ENCODE assay signal across 9 cellular contexts in the genomic region with DNA sequence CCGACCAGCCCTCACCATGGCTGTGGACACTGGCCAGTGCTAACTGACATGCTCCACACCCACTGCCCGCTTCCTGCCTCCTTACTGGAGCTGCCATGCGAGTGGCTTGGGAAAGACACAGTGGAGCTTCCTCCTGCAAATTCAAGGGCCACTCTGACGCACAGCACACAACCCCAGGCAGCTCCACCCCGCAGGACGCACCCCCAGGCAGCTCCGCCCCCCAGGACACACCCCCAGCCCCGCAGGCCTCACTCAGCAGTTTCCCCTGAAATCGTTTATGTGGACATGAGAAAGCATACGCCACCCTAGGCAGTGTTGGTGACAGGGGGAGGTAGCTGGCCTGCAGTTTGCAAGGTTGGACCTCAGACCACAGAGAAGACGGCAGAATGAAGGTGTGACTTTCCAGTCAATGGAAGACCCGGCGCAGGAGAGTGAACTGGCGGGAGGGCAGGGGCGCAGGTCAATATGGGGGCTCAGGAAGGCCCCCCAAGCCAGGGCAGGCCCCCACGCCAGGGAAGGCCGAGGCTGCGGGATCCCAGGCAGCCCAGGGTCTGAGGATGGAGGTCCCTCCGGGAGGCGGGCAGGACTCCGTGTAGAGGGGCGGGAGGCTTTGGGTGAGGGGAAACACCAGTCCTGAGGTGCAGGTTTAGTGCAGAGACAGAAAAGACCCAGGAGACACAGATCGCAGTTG. TPM values are rescaled to one million over a fixed set of nuclear protein-coding genes. Genes with fewer than 3 reads are reported as not detected.
DNase-seq lines count a peak whose midpoint lies in the region; ATAC-seq, FAIRE-seq and TF ChIP-seq lines count a peak whose summit lies in the region.
"Had no signal": no experiment of that assay in that cellular context is flagged by ENCODE, and none has a peak within 500 bp of the region (broad histone marks: within the 10 kb centered on the region; RNA-seq: fewer than 3 reads in every experiment).

No MANE protein-coding gene starts in this region.

- H3K4me2 ChIP-seq in IMR-90 (ENCODE audit: low read depth, low read length), result no peak overlapping the region

- H2AK9ac ChIP-seq in IMR-90 (replicated peaks; ENCODE audit: low read depth, low read length, poor library complexity), result no peak overlapping the region

- H3K4me3 Mint-ChIP-seq in natural killer cell treated with Interleukin-12 subunit alpha and Interleukin-12 subunit beta and Interleukin-15 and Interleukin-18, amount 100 ng/mL, for 72 hours, result peak overlapping the region; percentile 67
- H3K4me3 Mint-ChIP-seq: nephron had no signal

- H3K4ac ChIP-seq in IMR-90 (ENCODE audit: low read depth, low read length), result no peak overlapping the region

- no peak overlapping the region for H3K23ac ChIP-seq in IMR-90 (ENCODE audit: low read depth, low read length)

- POLR2A ChIA-PET in IMR-90 (lab: Charles Lee; ENCODE audit: unreplicated experiment), result no interaction called here

- H4K8ac ChIP-seq in IMR-90 (ENCODE audit: low read depth in 2 of 2, low read length in 2 of 2), result no peak overlapping the region

- H4K5ac ChIP-seq in IMR-90 (ENCODE audit: low read depth, low read length), result no peak overlapping the region

- H3K27ac ChIP-seq in IMR-90 (ENCODE audit: insufficient read depth, low read length) (no peak overlapping the region), adrenal gland (peak overlapping the region in 2 of 5 donors; percentile 16 to 32), small intestine (ENCODE audit: low read depth in 1 of 2, low read length in 1 of 2) (no peak overlapping the region)

- H4K91ac ChIP-seq in IMR-90 (ENCODE audit: insufficient read depth, low read depth, low read length), result no peak overlapping the region

- H3K9ac ChIP-seq in IMR-90 (ENCODE audit: low read depth, low read length), result no peak overlapping the region

- H2AFZ ChIP-seq in IMR-90 (replicated peaks; ENCODE audit: low read length, poor library complexity), result no peak overlapping the region

- peaks cover 23% of the 10 kb centered on the region for H3K9me1 ChIP-seq in IMR-90 (ENCODE audit: insufficient read depth, low read length)

- peaks cover 14% of the 10 kb centered on the region for H3K36me3 ChIP-seq in IMR-90 (ENCODE audit: control insufficient read depth, insufficient read depth, low read length)
- no peaks in the 10 kb centered on the region for H3K36me3 ChIP-seq in adrenal gland (replicated peaks in 1 of 2)
- H3K36me3 ChIP-seq in small intestine (ENCODE audit: control insufficient read depth in 2 of 2, insufficient read depth in 2 of 2, low read length in 2 of 2), result no peaks in the 10 kb centered on the region

- H3K9me3 Mint-ChIP-seq in natural killer cell treated with Interleukin-12 subunit alpha and Interleukin-12 subunit beta and Interleukin-15 and Interleukin-18, amount 100 ng/mL, for 72 hours, result no peaks in the 10 kb centered on the region
- H3K9me3 Mint-ChIP-seq: nephron had no signal

- CTCF ChIA-PET in IMR-90 (lab: Yijun Ruan, JAX), result interaction anchor here (0.6 kb wide), 1 partner anchor 14 kb away, joined by 3 read pairs; no protein-coding TSS in a partner anchor

- ATAC-seq in IMR-90 (ENCODE audit: low read depth), result peak; percentile 34; the same call in 1 of the 2 replicates
- ATAC-seq in natural killer cell treated with Interleukin-12 subunit alpha and Interleukin-12 subunit beta and Interleukin-15 and Interleukin-18, amount 100 ng/mL, for 72 hours, result peak; percentile 83 to 84
- ATAC-seq in HG02852 (IDR thresholded peaks at IDR 0.05; ENCODE audit: unreplicated experiment), result no peak

- H3K27ac Mint-ChIP-seq in natural killer cell treated with Interleukin-12 subunit alpha and Interleukin-12 subunit beta and Interleukin-15 and Interleukin-18, amount 100 ng/mL, for 72 hours, result peak overlapping the region in 1 of 2 donors; percentile 40
- H3K27ac Mint-ChIP-seq: nephron had no signal

- H4K20me1 ChIP-seq in IMR-90 (ENCODE audit: insufficient read depth, low read length), result peaks cover 97% of the 10 kb centered on the region

- H3K27me3 ChIP-seq in IMR-90 (ENCODE audit: control insufficient read depth, insufficient read depth, low read length) (no peaks in the 10 kb centered on the region), adrenal gland (no peaks in the 10 kb centered on the region), small intestine (ENCODE audit: control insufficient read depth in 2 of 2, insufficient read depth in 2 of 2, low read length in 2 of 2) (no peaks in the 10 kb centered on the region)

- no peak overlapping the region for H2BK5ac ChIP-seq in IMR-90 (ENCODE audit: low read depth, low read length, poor library complexity, severe bottlenecking)

- H3K56ac ChIP-seq in IMR-90 (ENCODE audit: extremely low read depth, insufficient read depth, low read length), result no peak overlapping the region

- TF ChIP-seq POLR2A in IMR-90 (IDR thresholded peaks at IDR 0.05; ENCODE audit: low read depth, low read length) (no peak), adrenal gland (IDR thresholded peaks at IDR 0.05) (no peak)

- H2BK120ac ChIP-seq in IMR-90 (ENCODE audit: low read depth, low read length), result no peak overlapping the region

- DNase-seq in GM12865 (ENCODE audit: low read depth), result peak; percentile 91
- DNase-seq in IMR-90, result no peak
- DNase-seq in adrenal gland, result peak in 6 of 7 donors; percentile 64 to 83 (median 70)
- peak; percentile 76 for DNase-seq in natural killer cell treated with Interleukin-12 subunit alpha and Interleukin-12 subunit beta and Interleukin-15 and Interleukin-18, amount 100 ng/mL, for 72 hours (ENCODE audit: low spot score)
- DNase-seq in small intestine, result no peak
- DNase-seq in NCI-H524 (lab: John Stamatoyannopoulos, UW), result no peak
- no peak for DNase-seq in NCI-H526 treated with DMSO at 0.1 percent for 48 hours (lab: John Stamatoyannopoulos, UW)

- WGBS in IMR-90 (ENCODE audit: extremely low coverage in 2 of 2, insufficient read length in 1 of 2), 2 experiments, result 89% methylated on average over 6 of the region's 23 CpGs; no CpG with 5 or more reads in 1 of the 2 experiments
- WGBS in adrenal gland, 4 donors, result 81 to 91% (median 87%) methylated on average over 15 to 23 of the region's 23 CpGs
- WGBS in small intestine, 3 donors, result 77 to 80% (median 80%) methylated on average over 23 of the region's 23 CpGs

- H3K36me3 Mint-ChIP-seq in natural killer cell treated with Interleukin-12 subunit alpha and Interleukin-12 subunit beta and Interleukin-15 and Interleukin-18, amount 100 ng/mL, for 72 hours, result peaks cover 4% of the 10 kb centered on the region

- no peak overlapping the region for H3K18ac ChIP-seq in IMR-90 (ENCODE audit: low read depth, low read length)

- dilution Hi-C loops in IMR-90 (cut with HindIII; ENCODE audit: low sequenced_read_pairs, unreplicated experiment), result no loop called here

- in situ Hi-C loops in IMR-90 (cut with MboI; ENCODE audit: low sequenced_read_pairs), result no loop called here

- H3K4me1 Mint-ChIP-seq in natural killer cell treated with Interleukin-12 subunit alpha and Interleukin-12 subunit beta and Interleukin-15 and Interleukin-18, amount 100 ng/mL, for 72 hours (ENCODE audit: low read depth in 2 of 2), result peaks cover 64 to 74% of the 10 kb centered on the region in 2 donors

- H3K4me3 ChIP-seq in GM12865 (ENCODE audit: low read depth, low read length), result peak overlapping the region; percentile 59
- H3K4me3 ChIP-seq in IMR-90 (ENCODE audit: insufficient read depth, low read depth, low read length), result no peak overlapping the region
- no peak overlapping the region for H3K4me3 ChIP-seq in adrenal gland
- H3K4me3 ChIP-seq in small intestine (ENCODE audit: low read depth in 1 of 2, low read length in 2 of 2), result no peak overlapping the region

- intact Hi-C loops in IMR-90 (cut with micrococcal nuclease) (no loop called here), adrenal gland (cut with DNase I) (no loop called here)

- no peaks in the 10 kb centered on the region for H3K27me3 Mint-ChIP-seq in natural killer cell treated with Interleukin-12 subunit alpha and Interleukin-12 subunit beta and Interleukin-15 and Interleukin-18, amount 100 ng/mL, for 72 hours

- TF ChIP-seq CTCF in GM12865 (IDR thresholded peaks at IDR 0.05; ENCODE audit: insufficient read depth, low read depth, low read length, missing control alignments), result no peak
- TF ChIP-seq CTCF in IMR-90 (conservative IDR thresholded peaks at IDR 0.05; ENCODE audit: low read depth, low read length), result no peak
- TF ChIP-seq CTCF in adrenal gland (IDR thresholded peaks at IDR 0.05), result no peak

- H3K79me1 ChIP-seq in IMR-90 (ENCODE audit: low read depth in 1 of 2, low read length in 2 of 2), result peaks cover 27 to 73% of the 10 kb centered on the region in 2 experiments

- H3K4me1 ChIP-seq in IMR-90 (ENCODE audit: control insufficient read depth, insufficient read depth, low read length) (peaks cover 2% of the 10 kb centered on the region; the same call in 1 of the 2 replicates), adrenal gland (replicated peaks in 1 of 2) (peaks cover 4 to 31% of the 10 kb centered on the region in 2 donors), small intestine (ENCODE audit: control insufficient read depth in 2 of 2, insufficient read depth in 1 of 2, low read depth in 1 of 2, low read length in 1 of 2) (peaks cover 0 to 2% of the 10 kb centered on the region in 2 donors)

- FAIRE-seq in small intestine (lab: Jason Lieb, UNC), result no peak

- no TSS peak for BruUV-seq in IMR-90 (replicated peaks; lab: Mats Ljungman, UMichigan)

- no peak overlapping the region for H2AK5ac ChIP-seq in IMR-90 (ENCODE audit: low read depth, low read length)

- no peaks in the 10 kb centered on the region for H3K9me3 ChIP-seq in IMR-90 (ENCODE audit: control insufficient read depth, insufficient read depth, low read length)
- no peaks in the 10 kb centered on the region for H3K9me3 ChIP-seq in adrenal gland (replicated peaks in 1 of 3)
- H3K9me3 ChIP-seq in small intestine (ENCODE audit: control insufficient read depth, low read depth), result no peaks in the 10 kb centered on the region

- no peak overlapping the region for H3K14ac ChIP-seq in IMR-90 (replicated peaks; ENCODE audit: low read depth, low read length)

- H2BK20ac ChIP-seq in IMR-90 (ENCODE audit: low read depth, low read length), result no peak overlapping the region

- H2BK15ac ChIP-seq in IMR-90 (ENCODE audit: low read depth, low read length), result no peak overlapping the region; the same call in 2 of the 3 replicates

- TF ChIP-seq RAD21 in IMR-90 (IDR thresholded peaks at IDR 0.05; ENCODE audit: low read length), result no peak

RNA-seq across cellular contexts. Expression of a gene that starts 21.6 kb away (rescaled TPM):
- total RNA-seq in IMR-90 (2012; rRNA removed) (17.7 and 22.2 TPM in 2 replicates), adrenal gland (10 to 100 TPM; 33.9 to 59.1 (median 43.4) TPM)
- polyA plus RNA-seq in IMR-90 (2012; rRNA removed) (31.5 and 33.6 TPM in 2 replicates), adrenal gland (10 to 100 TPM; 23.2 to 45.3 (median 42.8) TPM), small intestine (10 to 100 TPM in 1 of 3 donors, 1 to 10 TPM in 2; 4.5 to 22.3 (median 5.1) TPM)
- polyA plus RNA-seq in IMR-90 (2012; cell fraction: cytosol; rRNA removed), result 38.2 and 38.4 TPM in 2 replicates
- 63.9 and 71.1 TPM in 2 replicates for polyA plus RNA-seq in IMR-90 (2012; cell fraction: nucleus; rRNA removed; ENCODE audit: low replicate concordance)
- 100 to 1,000 TPM in 1 of 2 donors, 10 to 100 TPM in 1; 90.0 to 179 TPM for total RNA-seq in natural killer cell treated with Interleukin-12 subunit alpha and Interleukin-12 subunit beta and Interleukin-15 and Interleukin-18, amount 100 ng/mL, for 72 hours

RNA-seq across cellular contexts. Expression of a gene that starts 57.0 kb away (rescaled TPM):
- total RNA-seq in IMR-90 (2012; rRNA removed) (not detected in 2 replicates), adrenal gland (not detected)
- polyA plus RNA-seq in IMR-90 (2012; rRNA removed) (not detected in 2 replicates), adrenal gland (under 1 TPM in 1 of 3 donors, not detected in 2; 0.10 TPM), small intestine (under 1 TPM in 1 of 3 donors, not detected in 2; 0.30 TPM)
- not detected in 2 replicates for polyA plus RNA-seq in IMR-90 (2012; cell fraction: cytosol; rRNA removed)
- not detected in 2 replicates for polyA plus RNA-seq in IMR-90 (2012; cell fraction: nucleus; rRNA removed; ENCODE audit: low replicate concordance)
- total RNA-seq in natural killer cell treated with Interleukin-12 subunit alpha and Interleukin-12 subunit beta and Interleukin-15 and Interleukin-18, amount 100 ng/mL, for 72 hours, result not detected

Comparison
In these comparisons a context has a peak if more than half of its experiments do, and no peak if none do; other contexts are left out.
1. DNase-seq: peak in GM12865 (single experiment), adrenal gland (6 of 7) and natural killer cell treated with Interleukin-12 subunit alpha and Interleukin-12 subunit beta and Interleukin-15 and Interleukin-18, amount 100 ng/mL, for 72 hours (single experiment); none in IMR-90 (single experiment), small intestine (single experiment), NCI-H524 (0 of 2) and NCI-H526 treated with DMSO at 0.1 percent for 48 hours (single experiment).